Comparison of ENCODE assay signal across 21 cellular contexts in the genomic region with DNA sequence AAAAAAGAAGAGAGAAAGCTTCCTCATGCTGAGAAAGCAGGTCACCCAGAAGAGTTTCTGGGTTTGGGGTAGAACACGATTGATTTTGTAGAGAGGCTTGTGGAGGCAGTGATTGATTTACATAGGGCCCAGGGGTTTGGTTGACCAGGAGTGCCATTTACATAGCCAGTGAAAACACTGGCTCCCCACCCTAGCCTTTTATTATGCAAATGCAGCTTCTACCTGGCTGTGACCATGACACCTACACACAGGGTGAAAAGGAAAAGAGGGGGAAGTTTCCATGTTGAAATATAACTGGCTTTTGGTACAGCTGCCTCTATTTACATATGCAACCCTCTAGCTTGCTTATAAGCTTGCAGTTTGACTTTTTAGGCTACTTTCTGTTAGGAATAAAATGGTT.
DNase-seq lines count a peak whose midpoint lies in the region; ATAC-seq, FAIRE-seq and TF ChIP-seq lines count a peak whose summit lies in the region.
"Had no signal": no experiment of that assay in that cellular context is flagged by ENCODE, and none has a peak within 500 bp of the region (broad histone marks: within the 10 kb centered on the region; RNA-seq: fewer than 3 reads in every experiment).

No MANE protein-coding gene starts in this region.

- CTCF ChIA-PET in WTC11 (lab: Charles Lee): interaction anchor here (0.6 to 0.8 kb wide), 3 partner anchors 222 to 1568 kb away, joined by 3 to 5 read pairs (median 4); no protein-coding TSS in a partner anchor
- CTCF ChIA-PET in Calu3 (lab: Charles Lee): no interaction called here

- H3K9me3 ChIP-seq in iPS-15b (ENCODE audit: control insufficient read depth, insufficient read depth, low read length): peaks cover 4% of the 10 kb centered on the region
- H3K9me3 ChIP-seq: A549, BE2C had no signal

- H3K27me3 Mint-ChIP-seq in WTC11 (ENCODE audit: low read depth) (no peaks in the 10 kb centered on the region), Calu3 (ENCODE audit: unreplicated experiment) (no peaks in the 10 kb centered on the region)
- H3K27me3 Mint-ChIP-seq: CD4-positive, alpha-beta memory T cell had no signal

- no CpG with 5 or more reads among the region's 1 CpG for WGBS in mesendoderm (ENCODE audit: extremely low coverage, insufficient coverage, low lambda C conversion rate)

- no peak overlapping the region for H2BK120ac ChIP-seq in mesendoderm (ENCODE audit: low read depth, low read length)

- H3K36me3 Mint-ChIP-seq in WTC11: peaks cover 31% of the 10 kb centered on the region
- H3K36me3 Mint-ChIP-seq in Calu3 (ENCODE audit: insufficient read depth, unreplicated experiment): no peaks in the 10 kb centered on the region
- H3K36me3 Mint-ChIP-seq: CD4-positive, alpha-beta memory T cell had no signal

- H4K8ac ChIP-seq in mesendoderm (ENCODE audit: low read depth, low read length): no peak overlapping the region

- ATAC-seq in WTC11: peak; percentile 88
- no peak for ATAC-seq in esophagus mucosa
- ATAC-seq: A549 had no signal

- H3K4me1 ChIP-seq in iPS-15b (ENCODE audit: control insufficient read depth, insufficient read depth, low read length): peaks cover 5% of the 10 kb centered on the region
- no peaks in the 10 kb centered on the region for H3K4me1 ChIP-seq in mesendoderm (ENCODE audit: control insufficient read depth, low read depth, low read length)
- H3K4me1 ChIP-seq: A549, BE2C had no signal

- H3K4me3 ChIP-seq in H7 (ENCODE audit: insufficient read depth, low read depth, low read length): no peak overlapping the region
- H3K4me3 ChIP-seq in iPS-15b (ENCODE audit: low read depth, low read length): peak overlapping the region; percentile 28
- H3K4me3 ChIP-seq in mesendoderm (ENCODE audit: low read length): no peak overlapping the region
- H3K4me3 ChIP-seq: A549, GM23248 had no signal

- H2BK15ac ChIP-seq in mesendoderm (replicated peaks; ENCODE audit: low read depth): no peak overlapping the region

- TF ChIP-seq CTCF in WTC11 (IDR thresholded peaks at IDR 0.05) (no peak), Calu3 (IDR thresholded peaks at IDR 0.05; ENCODE audit: unreplicated experiment) (no peak), D721Med (IDR thresholded peaks at IDR 0.05; ENCODE audit: insufficient read depth, missing control alignments) (no peak)

- no peak overlapping the region for H3K56ac ChIP-seq in mesendoderm (ENCODE audit: low read length)

- intact Hi-C loops in Calu3 (cut with micrococcal nuclease; ENCODE audit: unreplicated experiment): no loop called here

- no TSS peak for BruUV-seq in Calu3 (replicated peaks; lab: Mats Ljungman, UMichigan)

- H3K27ac ChIP-seq in mesendoderm (ENCODE audit: low read depth, low read length): no peak overlapping the region
- H3K27ac ChIP-seq: A549, C4-2B, GM23248, HL-60 had no signal

- H3K4me2 ChIP-seq in mesendoderm (ENCODE audit: low read length): no peak overlapping the region
- H3K4me2 ChIP-seq: A549 had no signal

- H2AK5ac ChIP-seq in mesendoderm (ENCODE audit: low read length): no peak overlapping the region

- no peak overlapping the region for H2BK5ac ChIP-seq in mesendoderm (ENCODE audit: low read length)

- peaks cover 14% of the 10 kb centered on the region for H3K4me1 Mint-ChIP-seq in WTC11
- no peaks in the 10 kb centered on the region for H3K4me1 Mint-ChIP-seq in Calu3 (ENCODE audit: low read depth, unreplicated experiment)
- H3K4me1 Mint-ChIP-seq: CD4-positive, alpha-beta memory T cell had no signal

- H3K4ac ChIP-seq in mesendoderm (ENCODE audit: low read depth, low read length): no peak overlapping the region

- DNase-seq in H7 (peak; percentile 51), WTC11 (ENCODE audit: low spot score) (no peak), mesendoderm (peak; percentile 3), Calu3 (no peak), D721Med (ENCODE audit: insufficient read length, low spot score) (no peak)
- DNase-seq: BE2C; CD4-positive, alpha-beta memory T cell; COR-L47; GM23248; HCEC 1CT; HFFc6; IMR-90; Kasumi-1; KBM-7 had no signal

- H3K9ac ChIP-seq in iPS-15b (ENCODE audit: low read depth, low read length): peak overlapping the region; percentile 49
- no peak overlapping the region for H3K9ac ChIP-seq in mesendoderm (ENCODE audit: low read length)
- H3K9ac ChIP-seq: GM23248 had no signal

- no peak overlapping the region for H4K5ac ChIP-seq in mesendoderm (ENCODE audit: low read length)

- H3K79me2 ChIP-seq in mesendoderm (ENCODE audit: control insufficient read depth, insufficient read depth, low read length): no peaks in the 10 kb centered on the region

- H3K18ac ChIP-seq in mesendoderm (ENCODE audit: low read length): no peak overlapping the region

- H3K27me3 ChIP-seq in H7 (ENCODE audit: control insufficient read depth, insufficient read depth, low read length): no peaks in the 10 kb centered on the region
- H3K27me3 ChIP-seq in iPS-15b (ENCODE audit: control insufficient read depth, insufficient read depth, low read length): no peaks in the 10 kb centered on the region
- H3K27me3 ChIP-seq in mesendoderm (ENCODE audit: insufficient read depth, low read length, poor library complexity): no peaks in the 10 kb centered on the region
- H3K27me3 ChIP-seq: BE2C had no signal

- H3K4me3 Mint-ChIP-seq in WTC11: peak overlapping the region; percentile 14; the same call in 1 of the 2 replicates
- no peak overlapping the region for H3K4me3 Mint-ChIP-seq in Calu3 (ENCODE audit: low read depth, unreplicated experiment)
- H3K4me3 Mint-ChIP-seq: HFFc6 had no signal

- H3K9me3 Mint-ChIP-seq in WTC11 (peaks cover 40% of the 10 kb centered on the region), Calu3 (ENCODE audit: low read depth, unreplicated experiment) (no peaks in the 10 kb centered on the region)

- POLR2A ChIA-PET in WTC11 (lab: Charles Lee): interaction anchor here (1.6 kb wide), 1 partner anchor 130 kb away, joined by 3 read pairs; a partner anchor contains a TSS

- H3K27ac Mint-ChIP-seq in WTC11 (peak overlapping the region; percentile 30; the same call in 1 of the 2 replicates), Calu3 (ENCODE audit: unreplicated experiment) (no peak overlapping the region)
- H3K27ac Mint-ChIP-seq: CD4-positive, alpha-beta memory T cell; HFFc6 had no signal

- no peaks in the 10 kb centered on the region for H3K36me3 ChIP-seq in H7 (replicated peaks; ENCODE audit: control insufficient read depth, insufficient read depth, low read length)
- no peaks in the 10 kb centered on the region for H3K36me3 ChIP-seq in iPS-15b (ENCODE audit: control insufficient read depth, insufficient read depth, low read length)
- no peaks in the 10 kb centered on the region for H3K36me3 ChIP-seq in mesendoderm (ENCODE audit: control insufficient read depth, insufficient read depth, low read length)
- H3K36me3 ChIP-seq: BE2C had no signal

- H3K23ac ChIP-seq in mesendoderm (ENCODE audit: low read length): no peak overlapping the region

- FAIRE-seq in D721Med (lab: Jason Lieb, UNC): no peak
- FAIRE-seq: A549, G401.6, GM12891 had no signal

- H3K79me1 ChIP-seq in mesendoderm (ENCODE audit: low read length): no peaks in the 10 kb centered on the region

TF ChIP-seq in WTC11, 78 proteins besides CTCF, POLR2A, EP300 and RAD21 (continues in another document):
- TF ChIP-seq MYBL2 (CRISPR knock-in tag; IDR thresholded peaks at IDR 0.05) (no peak), IRF2 (CRISPR knock-in tag; IDR thresholded peaks at IDR 0.05; ENCODE audit: borderline replicate concordance, low read depth) (no peak), EMX1 (CRISPR knock-in tag; IDR thresholded peaks at IDR 0.05) (no peak), ETV6 (CRISPR knock-in tag; IDR thresholded peaks at IDR 0.05) (no peak), HMGA2 (CRISPR knock-in tag; IDR thresholded peaks at IDR 0.05) (no peak), ZNF138 (CRISPR knock-in tag; conservative IDR thresholded peaks at IDR 0.05) (no peak), GRHL2 (CRISPR knock-in tag; IDR thresholded peaks at IDR 0.05; ENCODE audit: insufficient replicate concordance, severe bottlenecking) (no peak)
- TF ChIP-seq, protein P1, sequence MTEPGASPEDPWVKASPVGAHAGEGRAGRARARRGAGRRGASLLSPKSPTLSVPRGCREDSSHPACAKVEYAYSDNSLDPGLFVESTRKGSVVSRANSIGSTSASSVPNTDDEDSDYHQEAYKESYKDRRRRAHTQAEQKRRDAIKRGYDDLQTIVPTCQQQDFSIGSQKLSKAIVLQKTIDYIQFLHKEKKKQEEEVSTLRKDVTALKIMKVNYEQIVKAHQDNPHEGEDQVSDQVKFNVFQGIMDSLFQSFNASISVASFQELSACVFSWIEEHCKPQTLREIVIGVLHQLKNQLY (CRISPR knock-in tag; IDR thresholded peaks at IDR 0.05): no peak
- TF ChIP-seq, protein P2, sequence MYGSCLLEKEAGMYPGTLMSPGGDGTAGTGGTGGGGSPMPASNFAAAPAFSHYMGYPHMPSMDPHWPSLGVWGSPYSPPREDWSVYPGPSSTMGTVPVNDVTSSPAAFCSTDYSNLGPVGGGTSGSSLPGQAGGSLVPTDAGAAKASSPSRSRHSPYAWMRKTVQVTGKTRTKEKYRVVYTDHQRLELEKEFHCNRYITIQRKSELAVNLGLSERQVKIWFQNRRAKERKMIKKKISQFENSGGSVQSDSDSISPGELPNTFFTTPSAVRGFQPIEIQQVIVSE (CRISPR knock-in tag; IDR thresholded peaks at IDR 0.05; ENCODE audit: borderline replicate concordance): no peak
- TF ChIP-seq, protein P3, sequence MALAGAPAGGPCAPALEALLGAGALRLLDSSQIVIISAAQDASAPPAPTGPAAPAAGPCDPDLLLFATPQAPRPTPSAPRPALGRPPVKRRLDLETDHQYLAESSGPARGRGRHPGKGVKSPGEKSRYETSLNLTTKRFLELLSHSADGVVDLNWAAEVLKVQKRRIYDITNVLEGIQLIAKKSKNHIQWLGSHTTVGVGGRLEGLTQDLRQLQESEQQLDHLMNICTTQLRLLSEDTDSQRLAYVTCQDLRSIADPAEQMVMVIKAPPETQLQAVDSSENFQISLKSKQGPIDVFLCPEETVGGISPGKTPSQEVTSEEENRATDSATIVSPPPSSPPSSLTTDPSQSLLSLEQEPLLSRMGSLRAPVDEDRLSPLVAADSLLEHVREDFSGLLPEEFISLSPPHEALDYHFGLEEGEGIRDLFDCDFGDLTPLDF (CRISPR knock-in tag; IDR thresholded peaks at IDR 0.05): no peak

Comparison
In these comparisons a context has a peak if more than half of its experiments do, and no peak if none do; other contexts are left out.
1. DNase-seq: peak in H7 (single experiment) and mesendoderm (single experiment); none in WTC11 (single experiment), Calu3 (single experiment) and D721Med (single experiment).